13 cellular contexts compared by ENCODE assay signal in the genomic region with DNA sequence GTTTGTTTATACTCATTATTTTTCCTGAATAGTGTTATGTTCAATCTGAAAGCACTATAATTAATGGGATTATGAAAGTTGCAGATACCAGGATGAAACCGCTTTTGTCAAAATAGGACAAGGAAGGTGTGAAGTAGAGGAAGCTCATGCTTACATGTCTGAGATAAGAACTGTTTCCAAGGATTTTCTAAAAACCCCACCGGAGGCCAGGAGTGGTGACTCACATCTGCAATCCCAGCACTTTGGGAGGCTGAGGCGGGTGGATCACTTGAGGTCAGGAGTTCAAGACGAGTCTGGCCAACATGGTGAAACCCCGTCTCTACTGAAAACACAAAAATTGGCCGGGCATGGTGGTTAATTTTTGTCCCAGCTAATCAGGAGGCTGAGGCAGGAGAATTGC. TPM values are rescaled to one million over a fixed set of nuclear protein-coding genes. Genes with fewer than 3 reads are reported as not detected.
"Had no signal": no experiment of that assay in that cellular context is flagged by ENCODE, and none has a peak within 500 bp of the region (broad histone marks: within the 10 kb centered on the region; RNA-seq: fewer than 3 reads in every experiment).

No MANE protein-coding gene starts in this region.

RNA-seq across cellular contexts. Expression of gene DPEP2NB, which starts 14.4 kb away (rescaled TPM):
- total RNA-seq: activated CD8-positive, alpha-beta memory T cell treated with anti-CD3 and anti-CD28 coated beads for 36 hours; activated T-cell treated with anti-CD3 and anti-CD28 coated beads, Interleukin-2, amount 50 U/mL, for 72 hours; endodermal cell; epithelial cell of proximal tubule; kidney epithelial cell; left ventricle myocardium superior; mononuclear cell; osteocyte; smooth muscle cell; stomach; T-helper 2 cell treated with Interferon-gamma antibody and Interleukin-4, amounts not matched to agents 100 ng/mL and 5 ng/mL, for 36 hours; temporal lobe had no signal
- polyA plus RNA-seq: neural cell, smooth muscle cell, stomach had no signal

RNA-seq across cellular contexts. Expression of gene DPEP2, which starts 30.8 kb away (rescaled TPM):
- total RNA-seq: epithelial cell of proximal tubule, kidney epithelial cell, osteocyte, smooth muscle cell had no signal
- polyA plus RNA-seq: neural cell, smooth muscle cell had no signal

RNA-seq across cellular contexts. Expression of gene DPEP3, which starts 49.8 kb away (rescaled TPM):
- total RNA-seq: epithelial cell of proximal tubule, kidney epithelial cell, left ventricle myocardium superior, osteocyte, smooth muscle cell, stomach had no signal
- polyA plus RNA-seq: neural cell, smooth muscle cell, stomach had no signal
